34 cellular contexts compared by ENCODE assay signal in genomic region chr1:218328769-218329168, GRCh38. TPM values are rescaled to one million over a fixed set of nuclear protein-coding genes. Genes with fewer than 3 reads are reported as not detected.
"Had no signal": no experiment of that assay in that cellular context is flagged by ENCODE, and none has a peak within 500 bp of the region (broad histone marks: within the 10 kb centered on the region; RNA-seq: fewer than 3 reads in every experiment).

No MANE protein-coding gene starts in this region.

- H3K4me1 Mint-ChIP-seq: activated CD4-positive, alpha-beta memory T cell treated with anti-CD3 and anti-CD28 coated beads, Interleukin-2, amount 10 ng/mL, durations not matched to agents 7 days and 5 days; activated CD4-positive, alpha-beta T cell treated with anti-CD3 and anti-CD28 coated beads for 36 hours; activated CD4-positive, alpha-beta T cell treated with anti-CD3 and anti-CD28 coated beads, Interleukin-2, amount 10 ng/mL, durations not matched to agents 7 days and 5 days; activated CD8-positive, alpha-beta memory T cell treated with anti-CD3 and anti-CD28 coated beads, Interleukin-2, amount 10 ng/mL, durations not matched to agents 7 days and 5 days; activated naive CD4-positive, alpha-beta T cell treated with anti-CD3 and anti-CD28 coated beads, Interleukin-2, amount 10 ng/mL, durations not matched to agents 7 days and 5 days; activated naive CD4-positive, alpha-beta T cell treated with anti-CD3 and anti-CD28 coated beads, Interleukin-2, amount 50 U/mL, for 24 hours; activated naive CD8-positive, alpha-beta T cell treated with anti-CD3 and anti-CD28 coated beads for 36 hours; central memory CD8-positive, alpha-beta T cell had no signal

- FAIRE-seq: bronchial epithelial cell had no signal

- H3K27me3 ChIP-seq: ascending aorta, cardiac muscle cell had no signal

- H3K27ac ChIP-seq: ascending aorta, cardiac muscle cell had no signal

- DNase-seq: activated CD4-positive, alpha-beta memory T cell treated with anti-CD3 and anti-CD28 coated beads, Interleukin-2, amount 10 ng/mL, durations not matched to agents 7 days and 5 days; activated CD4-positive, alpha-beta T cell treated with anti-CD3 and anti-CD28 coated beads for 1 hour; activated CD4-positive, alpha-beta T cell treated with anti-CD3 and anti-CD28 coated beads for 36 hours; activated CD4-positive, alpha-beta T cell treated with anti-CD3 and anti-CD28 coated beads for 48 hours; activated CD4-positive, alpha-beta T cell treated with anti-CD3 and anti-CD28 coated beads, Interleukin-2, amount 10 ng/mL, durations not matched to agents 7 days and 5 days; activated CD4-positive, alpha-beta T cell treated with anti-CD3 and anti-CD28 coated beads, Interleukin-2, amount 50 U/mL, for 48 hours; activated CD4-positive, CD25-positive, alpha-beta regulatory T cell; activated CD8-positive, alpha-beta memory T cell treated with anti-CD3 and anti-CD28 coated beads for 24 hours; activated CD8-positive, alpha-beta memory T cell treated with anti-CD3 and anti-CD28 coated beads, Interleukin-2, amount 10 ng/mL, durations not matched to agents 7 days and 5 days; activated CD8-positive, alpha-beta memory T cell treated with anti-CD3 and anti-CD28 coated beads, Interleukin-2, amount 50 U/mL, for 48 hours; activated CD8-positive, alpha-beta T cell treated with anti-CD3 and anti-CD28 coated beads, Interleukin-2, amount 10 ng/mL, durations not matched to agents 7 days and 5 days; activated effector memory CD4-positive, alpha-beta T cell treated with Interleukin-2 at 50 U/mL for 16 hours; activated gamma-delta T cell; activated naive CD4-positive, alpha-beta T cell treated with anti-CD3 and anti-CD28 coated beads, Interleukin-2, amount 10 ng/mL, durations not matched to agents 7 days and 5 days; activated naive CD4-positive, alpha-beta T cell treated with Interleukin-2 at 50 U/mL for 16 hours; activated naive CD8-positive, alpha-beta T cell treated with anti-CD3 and anti-CD28 coated beads for 36 hours; activated T-cell treated with anti-CD3 and anti-CD28 coated beads, Interleukin-2, amount 50 U/mL, for 24 hours; activated T-cell treated with anti-CD3 and anti-CD28 coated beads, Interleukin-2, amount 50 U/mL, for 48 hours; amygdala; anterior cingulate cortex; caudate nucleus; cerebellar nuclear complex; T-helper 2 cell; T-helper 9 cell had no signal

- H3K9me3 Mint-ChIP-seq: activated CD4-positive, alpha-beta memory T cell treated with anti-CD3 and anti-CD28 coated beads, Interleukin-2, amount 10 ng/mL, durations not matched to agents 7 days and 5 days; activated CD4-positive, alpha-beta T cell treated with anti-CD3 and anti-CD28 coated beads, Interleukin-2, amount 10 ng/mL, durations not matched to agents 7 days and 5 days; activated naive CD4-positive, alpha-beta T cell treated with anti-CD3 and anti-CD28 coated beads, Interleukin-2, amount 10 ng/mL, durations not matched to agents 7 days and 5 days; activated naive CD4-positive, alpha-beta T cell treated with anti-CD3 and anti-CD28 coated beads, Interleukin-2, amount 50 U/mL, for 24 hours; activated naive CD8-positive, alpha-beta T cell treated with anti-CD3 and anti-CD28 coated beads for 36 hours; activated T-cell treated with anti-CD3 and anti-CD28 coated beads, Interleukin-2, amount 50 U/mL, for 24 hours; activated T-helper 2 cell treated with anti-CD3 and anti-CD28 coated beads, Interferon-gamma antibody, Interleukin-2, Interleukin-4, amounts not matched to agents 10 μg/mL and 5 μg/mL and 100 μg/mL, durations not matched to agents 14 hours and 24 hours and 36 hours; brain; central memory CD8-positive, alpha-beta T cell; T-helper 1 cell treated with Interleukin-12 subunit alpha and Interleukin-12 subunit beta and Interleukin-4 antibody, amounts not matched to agents 30 μg/mL and 1 μg/mL, for 36 hours; T-helper 2 cell treated with Interferon-gamma antibody and Interleukin-4, amounts not matched to agents 5 μg/mL and 100 μg/mL, for 36 hours had no signal

- H3K27ac Mint-ChIP-seq: activated CD4-positive, alpha-beta memory T cell treated with anti-CD3 and anti-CD28 coated beads, Interleukin-2, amount 10 ng/mL, durations not matched to agents 7 days and 5 days; activated CD4-positive, alpha-beta T cell treated with anti-CD3 and anti-CD28 coated beads for 36 hours; activated CD4-positive, alpha-beta T cell treated with anti-CD3 and anti-CD28 coated beads, Interleukin-2, amount 10 ng/mL, durations not matched to agents 7 days and 5 days; activated CD8-positive, alpha-beta memory T cell treated with anti-CD3 and anti-CD28 coated beads, Interleukin-2, amount 10 ng/mL, durations not matched to agents 7 days and 5 days; activated CD8-positive, alpha-beta T cell treated with anti-CD3 and anti-CD28 coated beads, Interleukin-2, amount 10 ng/mL, durations not matched to agents 7 days and 5 days; activated naive CD4-positive, alpha-beta T cell treated with anti-CD3 and anti-CD28 coated beads, Interleukin-2, amount 10 ng/mL, durations not matched to agents 7 days and 5 days; activated naive CD4-positive, alpha-beta T cell treated with anti-CD3 and anti-CD28 coated beads, Interleukin-2, amount 50 U/mL, for 24 hours; activated naive CD8-positive, alpha-beta T cell treated with anti-CD3 and anti-CD28 coated beads for 36 hours; activated T-cell treated with anti-CD3 and anti-CD28 coated beads, Interleukin-2, amount 50 U/mL, for 24 hours; activated T-helper 2 cell treated with anti-CD3 and anti-CD28 coated beads, Interferon-gamma antibody, Interleukin-2, Interleukin-4, amounts not matched to agents 10 μg/mL and 5 μg/mL and 100 μg/mL, durations not matched to agents 14 hours and 24 hours and 36 hours; T-helper 1 cell treated with Interleukin-12 subunit alpha and Interleukin-12 subunit beta and Interleukin-4 antibody, amounts not matched to agents 30 μg/mL and 1 μg/mL, for 36 hours; T-helper 2 cell treated with Interferon-gamma antibody and Interleukin-4, amounts not matched to agents 5 μg/mL and 100 μg/mL, for 36 hours had no signal

- H3K4me1 ChIP-seq: ascending aorta had no signal

- ATAC-seq: activated CD4-positive, alpha-beta T cell treated with anti-CD3 and anti-CD28 coated beads for 36 hours; activated CD4-positive, CD25-positive, alpha-beta regulatory T cell treated with anti-CD3 and anti-CD28 coated beads, Interleukin-2, amount 50 U/mL, for 24 hours; activated CD8-positive, alpha-beta memory T cell treated with anti-CD3 and anti-CD28 coated beads, Interleukin-2, amount 10 ng/mL, durations not matched to agents 7 days and 5 days; activated CD8-positive, alpha-beta T cell treated with anti-CD3 and anti-CD28 coated beads, Interleukin-2, amount 10 ng/mL, durations not matched to agents 7 days and 5 days had no signal

- H3K4me3 Mint-ChIP-seq: activated CD4-positive, alpha-beta memory T cell treated with anti-CD3 and anti-CD28 coated beads, Interleukin-2, amount 10 ng/mL, durations not matched to agents 7 days and 5 days; activated CD4-positive, alpha-beta T cell treated with anti-CD3 and anti-CD28 coated beads for 36 hours; activated CD4-positive, alpha-beta T cell treated with anti-CD3 and anti-CD28 coated beads, Interleukin-2, amount 10 ng/mL, durations not matched to agents 7 days and 5 days; activated CD8-positive, alpha-beta memory T cell treated with anti-CD3 and anti-CD28 coated beads, Interleukin-2, amount 10 ng/mL, durations not matched to agents 7 days and 5 days; activated CD8-positive, alpha-beta T cell treated with anti-CD3 and anti-CD28 coated beads, Interleukin-2, amount 10 ng/mL, durations not matched to agents 7 days and 5 days; activated naive CD4-positive, alpha-beta T cell treated with anti-CD3 and anti-CD28 coated beads, Interleukin-2, amount 10 ng/mL, durations not matched to agents 7 days and 5 days; activated naive CD4-positive, alpha-beta T cell treated with anti-CD3 and anti-CD28 coated beads, Interleukin-2, amount 50 U/mL, for 24 hours; activated naive CD8-positive, alpha-beta T cell treated with anti-CD3 and anti-CD28 coated beads for 36 hours; activated T-cell treated with anti-CD3 and anti-CD28 coated beads, Interleukin-2, amount 50 U/mL, for 24 hours; brain; central memory CD8-positive, alpha-beta T cell; T-helper 1 cell treated with Interleukin-12 subunit alpha and Interleukin-12 subunit beta and Interleukin-4 antibody, amounts not matched to agents 30 μg/mL and 1 μg/mL, for 36 hours; T-helper 2 cell treated with Interferon-gamma antibody and Interleukin-4, amounts not matched to agents 5 μg/mL and 100 μg/mL, for 36 hours had no signal

- H3K9me3 ChIP-seq: ascending aorta had no signal

- H3K4me3 ChIP-seq: ascending aorta, cardiac muscle cell had no signal

- H3K36me3 ChIP-seq: cardiac muscle cell had no signal

- H3K27me3 Mint-ChIP-seq: activated CD4-positive, alpha-beta memory T cell treated with anti-CD3 and anti-CD28 coated beads, Interleukin-2, amount 10 ng/mL, durations not matched to agents 7 days and 5 days; activated CD4-positive, alpha-beta T cell treated with anti-CD3 and anti-CD28 coated beads for 36 hours; activated CD4-positive, alpha-beta T cell treated with anti-CD3 and anti-CD28 coated beads, Interleukin-2, amount 10 ng/mL, durations not matched to agents 7 days and 5 days; activated CD8-positive, alpha-beta memory T cell treated with anti-CD3 and anti-CD28 coated beads, Interleukin-2, amount 10 ng/mL, durations not matched to agents 7 days and 5 days; activated naive CD4-positive, alpha-beta T cell treated with anti-CD3 and anti-CD28 coated beads, Interleukin-2, amount 10 ng/mL, durations not matched to agents 7 days and 5 days; activated naive CD4-positive, alpha-beta T cell treated with anti-CD3 and anti-CD28 coated beads, Interleukin-2, amount 50 U/mL, for 24 hours; activated naive CD8-positive, alpha-beta T cell treated with anti-CD3 and anti-CD28 coated beads for 36 hours; activated T-cell treated with anti-CD3 and anti-CD28 coated beads, Interleukin-2, amount 50 U/mL, for 24 hours; brain; central memory CD8-positive, alpha-beta T cell had no signal

RNA-seq across cellular contexts. Expression of gene TGFB2, which starts 16.4 kb away (rescaled TPM):
- total RNA-seq: activated CD4-positive, alpha-beta memory T cell treated with anti-CD3 and anti-CD28 coated beads, Interleukin-2, amount 10 ng/mL, durations not matched to agents 7 days and 5 days; activated CD4-positive, alpha-beta T cell treated with anti-CD3 and anti-CD28 coated beads, Interleukin-2, amount 10 ng/mL, durations not matched to agents 7 days and 5 days; activated CD8-positive, alpha-beta memory T cell treated with anti-CD3 and anti-CD28 coated beads, Interleukin-2, amount 10 ng/mL, durations not matched to agents 7 days and 5 days; activated CD8-positive, alpha-beta T cell treated with anti-CD3 and anti-CD28 coated beads, Interleukin-2, amount 10 ng/mL, durations not matched to agents 7 days and 5 days; activated T-helper 2 cell treated with anti-CD3 and anti-CD28 coated beads, Interferon-gamma antibody, Interleukin-2, Interleukin-4, amounts not matched to agents 10 μg/mL and 5 μg/mL and 100 μg/mL, durations not matched to agents 14 hours and 24 hours and 36 hours had no signal
